Comparison of ENCODE assay signal across 14 cellular contexts in genomic region chr9:3475300-3476020, GRCh38. TPM values are rescaled to one million over a fixed set of nuclear protein-coding genes. Genes with fewer than 3 reads are reported as not detected.
DNase-seq lines count a peak whose midpoint lies in the region; ATAC-seq and TF ChIP-seq lines count a peak whose summit lies in the region.
"Had no signal": no experiment of that assay in that cellular context is flagged by ENCODE, and none has a peak within 500 bp of the region (broad histone marks: within the 10 kb centered on the region; RNA-seq: fewer than 3 reads in every experiment).

No MANE protein-coding gene starts in this region.

- no peaks in the 10 kb centered on the region for H3F3A ChIP-seq in OCI-LY1 (ENCODE audit: insufficient read depth, low read length)

- H3K23ac ChIP-seq in mesendoderm (ENCODE audit: low read length), result no peak overlapping the region

- H2BK5ac ChIP-seq in mesendoderm (ENCODE audit: low read length), result no peak overlapping the region

- H3K79me1 ChIP-seq in mesendoderm (ENCODE audit: low read length), result no peaks in the 10 kb centered on the region

- no peak overlapping the region for H2AK5ac ChIP-seq in mesendoderm (ENCODE audit: low read length)

- no peak overlapping the region for H3K4ac ChIP-seq in mesendoderm (ENCODE audit: low read depth, low read length)

- peak overlapping the region; percentile 75 for H3K27ac ChIP-seq in OCI-LY1 (ENCODE audit: low read depth, low read length, poor library complexity, severe bottlenecking)
- no peak overlapping the region for H3K27ac ChIP-seq in mesendoderm (ENCODE audit: low read depth, low read length)
- H3K27ac ChIP-seq in ascending aorta, result no peak overlapping the region
- H3K27ac ChIP-seq: colonic mucosa, GM23248, heart left ventricle, testis had no signal

- no peak overlapping the region for H3K27ac Mint-ChIP-seq in T-helper 2 cell treated with Interferon-gamma antibody and Interleukin-4, amounts not matched to agents 5 μg/mL and 100 μg/mL, for 36 hours

- H3K27me3 ChIP-seq in OCI-LY1 (ENCODE audit: insufficient read depth, low read length), result no peaks in the 10 kb centered on the region
- no peaks in the 10 kb centered on the region for H3K27me3 ChIP-seq in mesendoderm (ENCODE audit: insufficient read depth, low read length, poor library complexity)
- H3K27me3 ChIP-seq in ascending aorta, result no peaks in the 10 kb centered on the region
- H3K27me3 ChIP-seq: colonic mucosa, heart left ventricle, testis had no signal

- H3K9ac ChIP-seq in OCI-LY1 (ENCODE audit: low read length) (no peak overlapping the region), mesendoderm (ENCODE audit: low read length) (no peak overlapping the region)
- H3K9ac ChIP-seq: GM23248 had no signal

- no peak overlapping the region for H4K5ac ChIP-seq in mesendoderm (ENCODE audit: low read length)

- H4K8ac ChIP-seq in mesendoderm (ENCODE audit: low read depth, low read length), result no peak overlapping the region

- H3K56ac ChIP-seq in mesendoderm (ENCODE audit: low read length), result no peak overlapping the region

- H3K9me2 ChIP-seq in OCI-LY1 (ENCODE audit: low read depth, low read length), result no peaks in the 10 kb centered on the region

- intact Hi-C loops in ascending aorta (cut with DNase I), result no loop called here

- H3K79me2 ChIP-seq in OCI-LY1 (ENCODE audit: insufficient read depth, low read length) (0 out of 2 replicates have a peak, but pooled peaks cover 5% of the 10 kb centered on the region), mesendoderm (ENCODE audit: control insufficient read depth, insufficient read depth, low read length) (no peaks in the 10 kb centered on the region)

- WGBS in mesendoderm (ENCODE audit: extremely low coverage, insufficient coverage, low lambda C conversion rate), result no CpG with 5 or more reads among the region's 14 CpGs

- H3K4me1 Mint-ChIP-seq in T-helper 2 cell treated with Interferon-gamma antibody and Interleukin-4, amounts not matched to agents 5 μg/mL and 100 μg/mL, for 36 hours (ENCODE audit: low read depth), result peaks cover 58% of the 10 kb centered on the region

- no peak overlapping the region for H2BK120ac ChIP-seq in mesendoderm (ENCODE audit: low read depth, low read length)

- no peaks in the 10 kb centered on the region for H3K27me3 Mint-ChIP-seq in T-helper 2 cell treated with Interferon-gamma antibody and Interleukin-4, amounts not matched to agents 5 μg/mL and 100 μg/mL, for 36 hours (ENCODE audit: low read depth)

- no peaks in the 10 kb centered on the region for H4K20me1 ChIP-seq in OCI-LY1 (ENCODE audit: insufficient read depth, low read length)

- ATAC-seq in GM19035 (IDR thresholded peaks at IDR 0.05; ENCODE audit: unreplicated experiment) (peak; percentile 23), esophagus mucosa (no peak), HG03280 (IDR thresholded peaks at IDR 0.05; ENCODE audit: unreplicated experiment) (no peak)
- ATAC-seq: heart left ventricle had no signal

- no peak overlapping the region for H3K4me3 Mint-ChIP-seq in T-helper 2 cell treated with Interferon-gamma antibody and Interleukin-4, amounts not matched to agents 5 μg/mL and 100 μg/mL, for 36 hours
- H3K4me3 Mint-ChIP-seq: activated T-helper 1 cell treated with anti-CD3 and anti-CD28 coated beads, Interleukin-12 subunit alpha, Interleukin-12 subunit beta, Interleukin-2, Interleukin-4 antibody, amounts not matched to agents 30 ng/mL and 10 ng/mL and 1 ng/mL, durations not matched to agents 14 hours and 24 hours and 36 hours had no signal

- H3K18ac ChIP-seq in mesendoderm (ENCODE audit: low read length), result no peak overlapping the region

- no peak overlapping the region for H2BK15ac ChIP-seq in mesendoderm (replicated peaks; ENCODE audit: low read depth)

- H3K9me3 ChIP-seq in OCI-LY1 (ENCODE audit: low read length), result peaks cover 6% of the 10 kb centered on the region; the same call in 1 of the 2 replicates
- H3K9me3 ChIP-seq in ascending aorta, result peaks cover 0 to 10% of the 10 kb centered on the region in 2 donors
- H3K9me3 ChIP-seq: colonic mucosa, testis had no signal

- H3K4me1 ChIP-seq in OCI-LY1 (ENCODE audit: insufficient read depth, low read length, severe bottlenecking) (peaks cover 62% of the 10 kb centered on the region), mesendoderm (ENCODE audit: control insufficient read depth, low read depth, low read length) (peaks cover 5% of the 10 kb centered on the region), ascending aorta (no peaks in the 10 kb centered on the region)
- H3K4me1 ChIP-seq: colonic mucosa, testis had no signal

- TF ChIP-seq CTCF in GM12865 (IDR thresholded peaks at IDR 0.05; ENCODE audit: insufficient read depth, low read depth, low read length, missing control alignments) (no peak), OCI-LY1 (IDR thresholded peaks at IDR 0.05; ENCODE audit: low read length) (no peak), ascending aorta (IDR thresholded peaks at IDR 0.05) (no peak)

- DNase-seq in GM12865 (ENCODE audit: low read depth), result peak; percentile 84
- DNase-seq in mesendoderm, result peak; percentile 18
- no peak for DNase-seq in ascending aorta (ENCODE audit: low spot score in 2 of 2)
- DNase-seq in T-helper 2 cell treated with Interferon-gamma antibody and Interleukin-4, amounts not matched to agents 5 μg/mL and 100 μg/mL, for 36 hours (ENCODE audit: low spot score), result no peak
- DNase-seq: colonic mucosa, GM23248, heart left ventricle, NCI-H2081 treated with DMSO at 0.1 percent for 48 hours, testis had no signal

- H2AFZ ChIP-seq in OCI-LY1 (ENCODE audit: low read length), result no peak overlapping the region
- H2AFZ ChIP-seq: GM23248 had no signal

- peaks cover 19% of the 10 kb centered on the region for H3K36me3 Mint-ChIP-seq in T-helper 2 cell treated with Interferon-gamma antibody and Interleukin-4, amounts not matched to agents 5 μg/mL and 100 μg/mL, for 36 hours (ENCODE audit: low read depth)

- H3K4me3 ChIP-seq in GM12865 (ENCODE audit: low read depth, low read length), result peak overlapping the region; percentile 31
- H3K4me3 ChIP-seq in OCI-LY1 (ENCODE audit: low read depth, low read length, poor library complexity, severe bottlenecking), result no peak overlapping the region
- H3K4me3 ChIP-seq in mesendoderm (ENCODE audit: low read length), result no peak overlapping the region
- H3K4me3 ChIP-seq in ascending aorta, result no peak overlapping the region
- H3K4me3 ChIP-seq: colonic mucosa, GM23248, heart left ventricle, testis had no signal

- H3K4me2 ChIP-seq in OCI-LY1 (ENCODE audit: low read length), result no peak overlapping the region
- H3K4me2 ChIP-seq in mesendoderm (ENCODE audit: low read length), result no peak overlapping the region

- 0 out of 2 replicates have a peak, but pooled peaks cover 10% of the 10 kb centered on the region for H3K36me3 ChIP-seq in OCI-LY1 (ENCODE audit: insufficient read depth, low read length)
- H3K36me3 ChIP-seq in mesendoderm (ENCODE audit: control insufficient read depth, insufficient read depth, low read length), result no peaks in the 10 kb centered on the region
- no peaks in the 10 kb centered on the region for H3K36me3 ChIP-seq in ascending aorta
- H3K36me3 ChIP-seq: colonic mucosa, heart left ventricle had no signal

- no peaks in the 10 kb centered on the region for H3K9me3 Mint-ChIP-seq in T-helper 2 cell treated with Interferon-gamma antibody and Interleukin-4, amounts not matched to agents 5 μg/mL and 100 μg/mL, for 36 hours
- H3K9me3 Mint-ChIP-seq: activated T-helper 1 cell treated with anti-CD3 and anti-CD28 coated beads, Interleukin-12 subunit alpha, Interleukin-12 subunit beta, Interleukin-2, Interleukin-4 antibody, amounts not matched to agents 30 ng/mL and 10 ng/mL and 1 ng/mL, durations not matched to agents 14 hours and 24 hours and 36 hours had no signal

RNA-seq across cellular contexts. Expression of gene RFX3, which starts 50.3 kb away (rescaled TPM):
- polyA plus RNA-seq in mesendoderm (2013, experiment 1 of 2), result 3.3 TPM
- 3.6 TPM for polyA plus RNA-seq in mesendoderm (2013, experiment 2 of 2)
- total RNA-seq in esophagus mucosa, result 3.5 TPM
- 4.0 TPM for total RNA-seq in ascending aorta

Comparison
In these comparisons a context has a peak if more than half of its experiments do, and no peak if none do; other contexts are left out.
1. DNase-seq: peak in GM12865 (single experiment) and mesendoderm (single experiment); none in ascending aorta (0 of 2) and T-helper 2 cell treated with Interferon-gamma antibody and Interleukin-4, amounts not matched to agents 5 μg/mL and 100 μg/mL, for 36 hours (single experiment).